Comparison of ENCODE assay signal across 8 cellular contexts in the genomic region with DNA sequence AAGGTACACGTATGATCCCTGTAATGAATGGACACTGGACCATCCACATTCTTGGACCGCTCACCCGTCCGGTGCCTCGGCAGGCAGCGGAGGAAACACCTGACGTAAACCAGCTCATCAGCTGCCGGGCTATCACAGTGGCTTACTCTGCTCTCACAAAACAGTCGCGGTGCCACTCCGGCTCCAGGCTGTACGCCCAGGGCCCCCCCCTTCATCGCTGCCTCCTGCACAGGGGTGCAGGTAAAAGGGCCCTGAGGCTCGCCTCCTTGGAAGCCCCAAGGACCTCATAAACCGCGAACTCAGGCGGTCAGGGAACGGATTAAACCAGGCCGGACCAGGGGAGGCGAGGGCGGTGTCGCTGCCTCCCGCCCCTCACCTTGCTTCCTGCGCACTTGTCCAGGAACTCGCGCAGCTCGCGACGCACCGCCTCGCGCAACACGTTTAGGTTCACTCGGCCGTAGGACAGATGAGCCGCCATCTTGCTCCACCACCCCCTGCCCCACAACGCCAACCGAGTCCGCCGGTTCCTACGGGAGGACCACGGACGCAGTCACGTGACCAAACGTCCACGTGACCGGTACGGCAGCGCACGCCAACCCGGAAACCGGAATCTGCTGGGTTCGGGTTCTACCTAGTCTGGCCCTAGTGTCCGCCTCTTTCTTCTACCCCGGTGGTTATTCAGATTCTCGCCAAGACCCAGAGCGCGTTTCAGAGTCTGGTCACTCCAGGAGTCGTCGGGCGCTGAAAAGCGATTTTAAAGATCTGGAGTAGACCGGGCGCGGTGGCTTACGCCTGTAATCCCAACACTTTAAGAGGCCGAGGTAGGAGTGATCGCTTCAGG. TPM values are rescaled to one million over a fixed set of nuclear protein-coding genes. Genes with fewer than 3 reads are reported as not detected.
A peak's percentile ranks its signal among the peaks of the same experiment; 100 is the strongest.
DNase-seq lines count a peak whose midpoint lies in the region; ATAC-seq and TF ChIP-seq lines count a peak whose summit lies in the region.

VPS33A (minus strand) TSS at position 564 of the 841 bp plus-strand sequence; CDS start at position 478, 86 bp downstream.

- POLR2A ChIA-PET in HEK293T (lab: Yijun Ruan, JAX) = interaction anchor here (0.6 to 1.3 kb wide), 2 partner anchors 40 to 58 kb away, joined by 4 to 5 read pairs; partner anchors contain the start of gene DIABLO

- no peaks in the 10 kb centered on the region for H3K9me3 ChIP-seq in SJSA1 (replicated peaks)
- no peaks in the 10 kb centered on the region for H3K9me3 ChIP-seq in stomach

- H3K4me3 ChIP-seq in SJSA1 (peak within 1 kb of the TSS; percentile 69), stomach (peak within 1 kb of the TSS; percentile 85 to 95 (median 90))

- H3K4me1 ChIP-seq in SJSA1 (replicated peaks) (no peaks in the 10 kb centered on the region), foreskin keratinocyte (no peaks in the 10 kb centered on the region), stomach (peaks cover 7 to 30% (median 22%) of the 10 kb centered on the region in 4 donors)

- intact Hi-C loops in stomach (cut with DNase I; ENCODE audit: low total_unique reads) = no loop called here

- H3K27me3 ChIP-seq in SJSA1 (replicated peaks) (no peaks in the 10 kb centered on the region), foreskin keratinocyte (no peaks in the 10 kb centered on the region), stomach (no peaks in the 10 kb centered on the region)

- peak within 1 kb of the TSS; percentile 97 for H3K4me3 Mint-ChIP-seq in neural crest cell

- peaks cover 20% of the 10 kb centered on the region for H3K4me1 Mint-ChIP-seq in neural crest cell

- H3K27ac ChIP-seq in SJSA1 (peak within 1 kb of the TSS; percentile 65), foreskin keratinocyte (peak within 1 kb of the TSS; percentile 84), stomach (peak within 1 kb of the TSS; percentile 87 to 96 (median 92))

- no peak for TF ChIP-seq CTCF in foreskin keratinocyte (conservative IDR thresholded peaks at IDR 0.05)
- TF ChIP-seq CTCF in neural crest cell (conservative IDR thresholded peaks at IDR 0.05) = no peak
- peak in 1 of 7 experiments; percentile 5 for TF ChIP-seq CTCF in stomach (IDR thresholded peaks at IDR 0.05)

- H3K36me3 ChIP-seq in SJSA1 (peaks cover 12% of the 10 kb centered on the region), stomach (peaks cover 4 to 47% (median 38%) of the 10 kb centered on the region in 4 donors)

- H3K9me3 Mint-ChIP-seq in neural crest cell = peaks cover 2% of the 10 kb centered on the region

- 0% methylated on average over 52 to 68 of the region's 68 CpGs for WGBS in stomach, 5 donors

- TF ChIP-seq EP300 in stomach (IDR thresholded peaks at IDR 0.05) = peak; percentile 4

- peaks cover 8% of the 10 kb centered on the region for H3K27me3 Mint-ChIP-seq in neural crest cell (ENCODE audit: low read depth)

- ATAC-seq in foreskin keratinocyte = peak; percentile 86

- peaks cover 4% of the 10 kb centered on the region for H3K36me3 Mint-ChIP-seq in neural crest cell (ENCODE audit: low read depth)

- peak in 1 of 4 donors; percentile 22 for TF ChIP-seq POLR2A in stomach (IDR thresholded peaks at IDR 0.05)

- peak within 1 kb of the TSS; percentile 96 for H3K27ac Mint-ChIP-seq in neural crest cell (ENCODE audit: unreplicated experiment)

- DNase-seq in GF-D8 (lab: John Stamatoyannopoulos, UW) (peak; percentile 71), HEK293T (ENCODE audit: extremely low spot score) (peak; percentile 96), MV-4-11 (lab: John Stamatoyannopoulos, UW) (peak; percentile 95), SJSA1 (ENCODE audit: low read depth in 1 of 2, low spot score in 2 of 2) (peak; percentile 91 to 97), foreskin keratinocyte (peak; percentile 87 to 93), neural crest cell (ENCODE audit: low read depth, low spot score) (peak; percentile 97), stomach (peak; percentile 98)
- DNase-seq in activated naive CD4-positive, alpha-beta T cell (lab: John Stamatoyannopoulos, UW) = peak; percentile 86 to 89 (median 88)

- CTCF ChIA-PET in HEK293T (lab: Yijun Ruan, JAX) = interaction anchor here (0.7 kb wide), 1 partner anchor 378 kb away, joined by 4 read pairs; no protein-coding TSS in a partner anchor

TF ChIP-seq in HEK293T, 16 proteins besides CTCF, POLR2A, EP300 and RAD21:
- no peak for TF ChIP-seq LEF1 (IDR thresholded peaks at IDR 0.05; ENCODE audit: borderline replicate concordance)
- TF ChIP-seq SP1 (IDR thresholded peaks at IDR 0.05) = no peak
- TF ChIP-seq TARDBP (IDR thresholded peaks at IDR 0.05) = no peak
- peak; percentile 98 for TF ChIP-seq ELF4 (IDR thresholded peaks at IDR 0.05)
- TF ChIP-seq BHLHE40 (IDR thresholded peaks at IDR 0.05; ENCODE audit: borderline replicate concordance) = no peak
- TF ChIP-seq L3MBTL2 (conservative IDR thresholded peaks at IDR 0.05) = peak; percentile 62
- TF ChIP-seq FOXA1 (IDR thresholded peaks at IDR 0.05) = no peak
- no peak for TF ChIP-seq CTBP1 (IDR thresholded peaks at IDR 0.05; ENCODE audit: borderline replicate concordance)
- no peak for TF ChIP-seq HDGF (IDR thresholded peaks at IDR 0.05; ENCODE audit: borderline replicate concordance)
- no peak for TF ChIP-seq FOXK2 (IDR thresholded peaks at IDR 0.05)
- TF ChIP-seq PKNOX1 (IDR thresholded peaks at IDR 0.05) = no peak
- TF ChIP-seq FOXM1 (IDR thresholded peaks at IDR 0.05; ENCODE audit: borderline replicate concordance) = peak; percentile 51; the same call in 1 of the 2 replicates
- TF ChIP-seq NFRKB (IDR thresholded peaks at IDR 0.05) = peak; percentile 94
- no peak for TF ChIP-seq ZNF384 (IDR thresholded peaks at IDR 0.05)
- no peak for TF ChIP-seq SUZ12 (IDR thresholded peaks at IDR 0.05)
- no peak for TF ChIP-seq ARNT (IDR thresholded peaks at IDR 0.05)

RNA-seq across cellular contexts. Expression of gene VPS33A, which starts in this region (rescaled TPM):
- 13.6 and 14.3 TPM in 2 replicates for total RNA-seq in SJSA1 (2014; rRNA removed; shearing (Covaris generic))
- 15.4 and 17.5 TPM in 2 replicates for total RNA-seq in foreskin keratinocyte
- polyA plus RNA-seq in foreskin keratinocyte = 11.2 and 13.1 TPM in 2 replicates
- total RNA-seq in neural crest cell = 40.7 and 41.0 TPM in 2 replicates
- 10 to 100 TPM; 10.3 to 45.8 (median 16.9) TPM for total RNA-seq in stomach
- polyA plus RNA-seq in stomach = 10 to 100 TPM in 1 of 3 donors, 1 to 10 TPM in 2; 6.1 to 12.1 (median 7.4) TPM

Comparison
In these comparisons a context has a peak if more than half of its experiments do, and no peak if none do; other contexts are left out.
1. Peak in every context shown above with its lines: DNase-seq, ATAC-seq, H3K4me3 ChIP-seq and H3K27ac ChIP-seq.